Comparison of ENCODE assay signal across 8 cellular contexts in the genomic region with DNA sequence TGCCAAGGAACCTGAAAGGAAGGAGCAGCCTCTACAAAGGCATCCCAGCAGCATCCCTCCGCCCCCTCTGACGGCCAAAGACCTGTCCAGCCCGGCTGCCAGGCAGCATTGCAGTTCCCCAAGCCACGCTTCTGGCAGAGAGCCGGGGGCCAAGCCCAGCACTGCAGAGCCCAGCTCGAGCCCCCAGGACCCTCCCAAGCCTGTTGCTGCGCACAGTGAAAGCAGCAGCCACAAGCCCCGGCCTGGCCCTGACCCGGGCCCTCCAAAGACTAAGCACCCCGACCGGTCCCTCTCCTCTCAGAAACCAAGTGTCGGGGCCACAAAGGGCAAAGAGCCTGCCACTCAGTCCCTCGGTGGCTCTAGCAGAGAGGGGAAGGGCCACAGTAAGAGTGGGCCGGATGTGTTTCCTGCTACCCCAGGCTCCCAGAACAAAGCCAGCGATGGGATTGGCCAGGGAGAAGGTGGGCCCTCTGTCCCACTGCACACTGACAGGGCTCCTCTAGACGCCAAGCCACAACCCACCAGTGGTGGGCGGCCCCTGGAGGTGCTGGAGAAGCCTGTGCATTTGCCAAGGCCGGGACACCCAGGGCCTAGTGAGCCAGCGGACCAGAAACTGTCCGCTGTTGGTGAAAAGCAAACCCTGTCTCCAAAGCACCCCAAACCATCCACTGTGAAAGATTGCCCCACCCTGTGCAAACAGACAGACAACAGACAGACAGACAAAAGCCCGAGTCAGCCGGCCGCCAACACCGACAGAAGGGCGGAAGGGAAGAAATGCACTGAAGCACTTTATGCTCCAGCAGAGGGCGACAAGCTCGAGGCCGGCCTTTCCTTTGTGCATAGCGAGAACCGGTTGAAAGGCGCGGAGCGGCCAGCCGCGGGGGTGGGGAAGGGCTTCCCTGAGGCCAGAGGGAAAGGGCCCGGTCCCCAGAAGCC. TPM values are rescaled to one million over a fixed set of nuclear protein-coding genes. Genes with fewer than 3 reads are reported as not detected.
DNase-seq lines count a peak whose midpoint lies in the region; ATAC-seq, FAIRE-seq and TF ChIP-seq lines count a peak whose summit lies in the region.

No MANE protein-coding gene starts in this region.

- peak; percentile 61 for TF ChIP-seq CTCF in PC-3 (conservative IDR thresholded peaks at IDR 0.05; ENCODE audit: low read depth, low read length)
- peak; percentile 60 for TF ChIP-seq CTCF in glutamatergic neuron (IDR thresholded peaks at IDR 0.05; ENCODE audit: partially characterized antibody, unreplicated experiment)
- TF ChIP-seq CTCF in osteocyte (IDR thresholded peaks at IDR 0.05), result peak; percentile 43
- TF ChIP-seq CTCF in suprapubic skin (IDR thresholded peaks at IDR 0.05), result peak; percentile 29 to 61

- H3K27ac ChIP-seq in PC-3 (ENCODE audit: low read length) (peak overlapping the region; percentile 77), suprapubic skin (peak overlapping the region; percentile 76)

- H3K4me3 ChIP-seq in PC-3 (ENCODE audit: low read length) (no peak overlapping the region), suprapubic skin (peak overlapping the region; percentile 34)

- no peaks in the 10 kb centered on the region for H3K79me2 ChIP-seq in PC-3 (ENCODE audit: low read length)

- BruUV-seq in PC-3 (replicated peaks; lab: Mats Ljungman, UMichigan), result no TSS peak

- no peaks in the 10 kb centered on the region for H3K27me3 ChIP-seq in PC-3 (ENCODE audit: low read length)
- H3K27me3 ChIP-seq in suprapubic skin, result no peaks in the 10 kb centered on the region

- peak overlapping the region; percentile 88 for H3K27ac Mint-ChIP-seq in activated naive CD4-positive, alpha-beta T cell treated with anti-CD3 and anti-CD28 coated beads for 36 hours
- H3K27ac Mint-ChIP-seq in glutamatergic neuron (ENCODE audit: unreplicated experiment) (no peak overlapping the region), osteocyte (ENCODE audit: unreplicated experiment) (no peak overlapping the region)

- TF ChIP-seq POLR2A in GM12891 (IDR thresholded peaks at IDR 0.05; ENCODE audit: low read depth, low read length), result 0 out of 2 replicates have a peak, but pooled peaks have one; percentile 26
- no peak for TF ChIP-seq POLR2A in suprapubic skin (IDR thresholded peaks at IDR 0.05)

- CTCF ChIA-PET in PC-3 (lab: Charles Lee), result no interaction called here
- CTCF ChIA-PET in activated naive CD4-positive, alpha-beta T cell treated with anti-CD3 and anti-CD28 coated beads for 36 hours (lab: Charles Lee), result interaction anchor here (0.8 to 17.9 kb wide), 7 partner anchors 7 to 348 kb away, joined by 3 to 354 read pairs (median 10); partner anchors contain the start of gene CD180

- POLR2A ChIA-PET in PC-3 (lab: Charles Lee; ENCODE audit: unreplicated experiment), result no interaction called here

- WGBS in suprapubic skin, result 72% methylated on average over 17 of the region's 36 CpGs

- peaks cover 57% of the 10 kb centered on the region for H3K4me1 Mint-ChIP-seq in activated naive CD4-positive, alpha-beta T cell treated with anti-CD3 and anti-CD28 coated beads for 36 hours (ENCODE audit: low read depth)
- peaks cover 2% of the 10 kb centered on the region for H3K4me1 Mint-ChIP-seq in glutamatergic neuron (ENCODE audit: low read depth, unreplicated experiment)
- H3K4me1 Mint-ChIP-seq in osteocyte (ENCODE audit: unreplicated experiment), result peaks cover 9% of the 10 kb centered on the region

- peak overlapping the region; percentile 76 for H3K4me3 Mint-ChIP-seq in activated naive CD4-positive, alpha-beta T cell treated with anti-CD3 and anti-CD28 coated beads for 36 hours
- H3K4me3 Mint-ChIP-seq in glutamatergic neuron (ENCODE audit: unreplicated experiment) (no peak overlapping the region), osteocyte (ENCODE audit: unreplicated experiment) (no peak overlapping the region)

- ATAC-seq in HG02870 (IDR thresholded peaks at IDR 0.05; ENCODE audit: unreplicated experiment) (peak; percentile 78), PC-3 (peak; percentile 67)

- H3F3A ChIP-seq in PC-3 (ENCODE audit: low read length, unreplicated experiment), result peaks cover under 1% of the 10 kb centered on the region

- H2AFZ ChIP-seq in PC-3 (ENCODE audit: low read length), result peak overlapping the region; percentile 67

- no peaks in the 10 kb centered on the region for H3K27me3 Mint-ChIP-seq in activated naive CD4-positive, alpha-beta T cell treated with anti-CD3 and anti-CD28 coated beads for 36 hours (ENCODE audit: low read depth)
- H3K27me3 Mint-ChIP-seq in glutamatergic neuron (ENCODE audit: unreplicated experiment) (no peaks in the 10 kb centered on the region), osteocyte (ENCODE audit: unreplicated experiment) (no peaks in the 10 kb centered on the region)

- FAIRE-seq in GM12891 (lab: Jason Lieb, UNC), result peak; percentile 92

- 0 out of 2 replicates have a peak overlapping the region, but pooled peaks have one; percentile 48 for H3K4me2 ChIP-seq in PC-3 (ENCODE audit: low read length)

- H3K9me3 ChIP-seq in PC-3 (ENCODE audit: low read length) (no peaks in the 10 kb centered on the region), suprapubic skin (no peaks in the 10 kb centered on the region)

- peak overlapping the region; percentile 69 for H3K9ac ChIP-seq in PC-3 (ENCODE audit: low read length)

- H3K4me1 ChIP-seq in PC-3 (ENCODE audit: insufficient read depth, low read length) (peaks cover 30% of the 10 kb centered on the region), suprapubic skin (peaks cover 16% of the 10 kb centered on the region)

- H3K36me3 Mint-ChIP-seq in activated naive CD4-positive, alpha-beta T cell treated with anti-CD3 and anti-CD28 coated beads for 36 hours (ENCODE audit: low read depth), result peaks cover 26% of the 10 kb centered on the region
- H3K36me3 Mint-ChIP-seq in glutamatergic neuron (ENCODE audit: unreplicated experiment), result no peaks in the 10 kb centered on the region
- peaks cover 11% of the 10 kb centered on the region for H3K36me3 Mint-ChIP-seq in osteocyte (ENCODE audit: unreplicated experiment)

- intact Hi-C loops in PC-3 (cut with micrococcal nuclease), result no loop called here
- intact Hi-C loops in activated naive CD4-positive, alpha-beta T cell treated with anti-CD3 and anti-CD28 coated beads for 36 hours (cut with micrococcal nuclease), result loop anchor here (1.0 to 2.0 kb wide), 3 partner anchors 42 to 337 kb away; no protein-coding TSS in a partner anchor

- TF ChIP-seq EP300 in suprapubic skin (IDR thresholded peaks at IDR 0.05), result no peak

- H3K9me3 Mint-ChIP-seq in activated naive CD4-positive, alpha-beta T cell treated with anti-CD3 and anti-CD28 coated beads for 36 hours, result no peaks in the 10 kb centered on the region
- H3K9me3 Mint-ChIP-seq in glutamatergic neuron (ENCODE audit: unreplicated experiment) (no peaks in the 10 kb centered on the region), osteocyte (ENCODE audit: unreplicated experiment) (no peaks in the 10 kb centered on the region)

- H3K36me3 ChIP-seq in PC-3 (ENCODE audit: low read depth, low read length), result peaks cover 12% of the 10 kb centered on the region; the same call in 1 of the 2 replicates
- H3K36me3 ChIP-seq in suprapubic skin, result peaks cover 40% of the 10 kb centered on the region

- H3K9me2 ChIP-seq in PC-3 (replicated peaks; ENCODE audit: low read length), result no peaks in the 10 kb centered on the region

- no peaks in the 10 kb centered on the region for H4K20me1 ChIP-seq in PC-3 (ENCODE audit: low read length)

- DNase-seq in GM12891 (ENCODE audit: insufficient read length, low spot score) (peak; percentile 77), PC-3 (peak; percentile 63), glutamatergic neuron (peak; percentile 86), osteocyte (ENCODE audit: extremely low spot score, unreplicated experiment) (peak; percentile 83), suprapubic skin (ENCODE audit: low spot score in 2 of 2) (peak; percentile 90 to 95), H4 (ENCODE audit: low spot score) (no peak)
- DNase-seq in activated naive CD4-positive, alpha-beta T cell treated with anti-CD3 and anti-CD28 coated beads for 36 hours, result peak; percentile 91

TF ChIP-seq in GM12891, 5 proteins besides CTCF, POLR2A, EP300 and RAD21:
- peak; percentile 36; the same call in 1 of the 2 replicates for TF ChIP-seq SPI1 (IDR thresholded peaks at IDR 0.05; ENCODE audit: low read depth, low read length)
- TF ChIP-seq POU2F2 (IDR thresholded peaks at IDR 0.05; ENCODE audit: low read depth, low read length), result peak; percentile 35; the same call in 1 of the 2 replicates
- 0 out of 2 replicates have a peak, but pooled peaks have one; percentile 11 for TF ChIP-seq TAF1 (IDR thresholded peaks at IDR 0.05; ENCODE audit: low read depth, low read length)
- TF ChIP-seq PAX5 (IDR thresholded peaks at IDR 0.05; ENCODE audit: insufficient read depth, low read length, severe bottlenecking), result no peak

RNA-seq across cellular contexts. Expression of gene CD180, which starts 30.8 kb away (rescaled TPM):
- polyA plus RNA-seq in GM12891 (2012; ENCODE audit: low read depth, missing spikeins), result 1.1 TPM
- total RNA-seq in PC-3 (2014; rRNA removed) (not detected in 2 replicates), glutamatergic neuron (ENCODE audit: unreplicated experiment) (not detected), osteocyte (not detected in 2 replicates), suprapubic skin (under 1 TPM in 3 of 4 donors, not detected in 1; 0.11 to 0.32 (median 0.18) TPM)
- not detected for total RNA-seq in activated naive CD4-positive, alpha-beta T cell treated with anti-CD3 and anti-CD28 coated beads for 36 hours
- total RNA-seq in H4 (2014; rRNA removed; shearing (Covaris generic)), result not detected in 2 replicates
